Comparison of ENCODE assay signal across 8 cellular contexts in the genomic region with DNA sequence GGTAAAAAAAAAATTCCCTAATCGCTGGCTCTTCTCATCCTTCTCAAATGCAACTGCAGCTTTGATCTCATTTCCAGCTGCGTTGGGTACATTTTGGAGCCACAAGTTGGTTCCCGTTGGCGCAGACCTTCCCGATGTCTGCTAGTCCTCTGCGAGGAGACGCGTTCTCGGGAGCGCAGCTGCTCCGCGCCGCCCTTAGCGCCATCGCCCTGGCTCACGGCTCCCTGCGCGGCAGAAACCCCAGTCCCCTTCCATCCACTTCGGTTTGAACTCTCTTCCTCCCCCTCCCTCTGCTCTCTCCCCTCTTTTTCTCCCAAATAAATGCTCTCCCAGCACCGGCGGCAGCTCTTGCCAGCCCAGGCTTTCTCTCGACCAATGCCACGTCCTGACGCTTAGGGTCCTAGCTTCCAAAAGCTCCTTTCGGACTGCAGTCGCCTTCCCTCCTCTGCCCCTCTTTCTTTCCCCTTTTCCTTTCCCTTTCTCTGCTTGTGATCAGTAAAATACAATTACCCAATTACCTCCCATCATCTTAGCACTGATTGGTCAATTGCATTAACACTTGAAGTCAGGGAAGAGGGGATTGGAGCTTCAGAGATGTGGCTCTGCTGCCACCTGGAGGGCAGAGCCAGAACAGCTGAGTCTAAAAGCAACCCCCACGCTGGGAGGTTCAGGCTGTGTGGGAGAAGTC.
DNase-seq lines count a peak whose midpoint lies in the region; ATAC-seq and TF ChIP-seq lines count a peak whose summit lies in the region.

No MANE protein-coding gene starts in this region.

- no peaks in the 10 kb centered on the region for H3K4me1 ChIP-seq in mesodermal cell (ENCODE audit: control insufficient read depth, insufficient read depth, low read length, poor library complexity, severe bottlenecking)

- H3K27me3 ChIP-seq in WERI-Rb-1 (ENCODE audit: insufficient read depth, low read depth, severe bottlenecking), result peaks cover 55% of the 10 kb centered on the region

- DNase-seq in Ammon's horn (ENCODE audit: low spot score), result peak; percentile 96
- DNase-seq in NCI-H1930 (lab: John Stamatoyannopoulos, UW), result peak; percentile 65 to 70
- DNase-seq in WERI-Rb-1, result peak; percentile 27
- DNase-seq in epithelial cell of prostate (ENCODE audit: low read depth, low spot score), result peak; percentile 22
- DNase-seq in substantia nigra (lab: John Stamatoyannopoulos, UW), result peak in 44 of 49 donors; percentile 13 to 92 (median 74)

- peak; percentile 90 for ATAC-seq in GM18508 (IDR thresholded peaks at IDR 0.05; ENCODE audit: insufficient read depth, unreplicated experiment)
- ATAC-seq in HG02938 (IDR thresholded peaks at IDR 0.05; ENCODE audit: unreplicated experiment), result peak; percentile 95

- WGBS in mesodermal cell (ENCODE audit: insufficient coverage in 2 of 2), 2 experiments, result 0% methylated on average over 25 to 26 of the region's 27 CpGs

- H3K4me3 ChIP-seq in WERI-Rb-1 (ENCODE audit: low read depth, low read length), result peak overlapping the region; percentile 16
- peak overlapping the region; percentile 60 for H3K4me3 ChIP-seq in mesodermal cell (ENCODE audit: extremely low read depth, insufficient read depth, low read length, poor library complexity, severe bottlenecking)

- H3K36me3 ChIP-seq in WERI-Rb-1 (no peaks in the 10 kb centered on the region), mesodermal cell (ENCODE audit: control insufficient read depth, insufficient read depth, low read length) (no peaks in the 10 kb centered on the region)

- peak; percentile 73 for TF ChIP-seq CTCF in WERI-Rb-1 (IDR thresholded peaks at IDR 0.05; ENCODE audit: low read depth, low read length)

- H3K9me3 ChIP-seq in WERI-Rb-1 (ENCODE audit: severe bottlenecking) (peaks cover 3% of the 10 kb centered on the region), mesodermal cell (ENCODE audit: control insufficient read depth, low read length) (no peaks in the 10 kb centered on the region)

- H3K27ac ChIP-seq in WERI-Rb-1 (no peak overlapping the region), epithelial cell of prostate (no peak overlapping the region), mesodermal cell (ENCODE audit: low read depth, low read length, severe bottlenecking) (peak overlapping the region; percentile 88), substantia nigra (ENCODE audit: low read depth, low read length, poor library complexity, severe bottlenecking) (peak overlapping the region; percentile 93)

Comparison
In these comparisons a context has a peak if more than half of its experiments do, and no peak if none do; other contexts are left out.
1. DNase-seq: peak in every context shown above with its lines; median percentile 96 in Ammon's horn; 74 in substantia nigra; 68 in NCI-H1930; 27 in WERI-Rb-1; 22 in epithelial cell of prostate.
2. H3K27ac ChIP-seq: peak in mesodermal cell (single experiment) and substantia nigra (single experiment); none in WERI-Rb-1 (single experiment) and epithelial cell of prostate (single experiment).